1 cellular context compared by ENCODE assay signal in genomic region chr19:57099199-57099661, GRCh38.
TF ChIP-seq lines count a peak whose summit lies in the region.

No MANE protein-coding gene starts in this region.

TF ChIP-seq in HepG2, 621 proteins besides CTCF, POLR2A, EP300 and RAD21 (continued from another document and continues in another):
- TF ChIP-seq, protein P1, sequence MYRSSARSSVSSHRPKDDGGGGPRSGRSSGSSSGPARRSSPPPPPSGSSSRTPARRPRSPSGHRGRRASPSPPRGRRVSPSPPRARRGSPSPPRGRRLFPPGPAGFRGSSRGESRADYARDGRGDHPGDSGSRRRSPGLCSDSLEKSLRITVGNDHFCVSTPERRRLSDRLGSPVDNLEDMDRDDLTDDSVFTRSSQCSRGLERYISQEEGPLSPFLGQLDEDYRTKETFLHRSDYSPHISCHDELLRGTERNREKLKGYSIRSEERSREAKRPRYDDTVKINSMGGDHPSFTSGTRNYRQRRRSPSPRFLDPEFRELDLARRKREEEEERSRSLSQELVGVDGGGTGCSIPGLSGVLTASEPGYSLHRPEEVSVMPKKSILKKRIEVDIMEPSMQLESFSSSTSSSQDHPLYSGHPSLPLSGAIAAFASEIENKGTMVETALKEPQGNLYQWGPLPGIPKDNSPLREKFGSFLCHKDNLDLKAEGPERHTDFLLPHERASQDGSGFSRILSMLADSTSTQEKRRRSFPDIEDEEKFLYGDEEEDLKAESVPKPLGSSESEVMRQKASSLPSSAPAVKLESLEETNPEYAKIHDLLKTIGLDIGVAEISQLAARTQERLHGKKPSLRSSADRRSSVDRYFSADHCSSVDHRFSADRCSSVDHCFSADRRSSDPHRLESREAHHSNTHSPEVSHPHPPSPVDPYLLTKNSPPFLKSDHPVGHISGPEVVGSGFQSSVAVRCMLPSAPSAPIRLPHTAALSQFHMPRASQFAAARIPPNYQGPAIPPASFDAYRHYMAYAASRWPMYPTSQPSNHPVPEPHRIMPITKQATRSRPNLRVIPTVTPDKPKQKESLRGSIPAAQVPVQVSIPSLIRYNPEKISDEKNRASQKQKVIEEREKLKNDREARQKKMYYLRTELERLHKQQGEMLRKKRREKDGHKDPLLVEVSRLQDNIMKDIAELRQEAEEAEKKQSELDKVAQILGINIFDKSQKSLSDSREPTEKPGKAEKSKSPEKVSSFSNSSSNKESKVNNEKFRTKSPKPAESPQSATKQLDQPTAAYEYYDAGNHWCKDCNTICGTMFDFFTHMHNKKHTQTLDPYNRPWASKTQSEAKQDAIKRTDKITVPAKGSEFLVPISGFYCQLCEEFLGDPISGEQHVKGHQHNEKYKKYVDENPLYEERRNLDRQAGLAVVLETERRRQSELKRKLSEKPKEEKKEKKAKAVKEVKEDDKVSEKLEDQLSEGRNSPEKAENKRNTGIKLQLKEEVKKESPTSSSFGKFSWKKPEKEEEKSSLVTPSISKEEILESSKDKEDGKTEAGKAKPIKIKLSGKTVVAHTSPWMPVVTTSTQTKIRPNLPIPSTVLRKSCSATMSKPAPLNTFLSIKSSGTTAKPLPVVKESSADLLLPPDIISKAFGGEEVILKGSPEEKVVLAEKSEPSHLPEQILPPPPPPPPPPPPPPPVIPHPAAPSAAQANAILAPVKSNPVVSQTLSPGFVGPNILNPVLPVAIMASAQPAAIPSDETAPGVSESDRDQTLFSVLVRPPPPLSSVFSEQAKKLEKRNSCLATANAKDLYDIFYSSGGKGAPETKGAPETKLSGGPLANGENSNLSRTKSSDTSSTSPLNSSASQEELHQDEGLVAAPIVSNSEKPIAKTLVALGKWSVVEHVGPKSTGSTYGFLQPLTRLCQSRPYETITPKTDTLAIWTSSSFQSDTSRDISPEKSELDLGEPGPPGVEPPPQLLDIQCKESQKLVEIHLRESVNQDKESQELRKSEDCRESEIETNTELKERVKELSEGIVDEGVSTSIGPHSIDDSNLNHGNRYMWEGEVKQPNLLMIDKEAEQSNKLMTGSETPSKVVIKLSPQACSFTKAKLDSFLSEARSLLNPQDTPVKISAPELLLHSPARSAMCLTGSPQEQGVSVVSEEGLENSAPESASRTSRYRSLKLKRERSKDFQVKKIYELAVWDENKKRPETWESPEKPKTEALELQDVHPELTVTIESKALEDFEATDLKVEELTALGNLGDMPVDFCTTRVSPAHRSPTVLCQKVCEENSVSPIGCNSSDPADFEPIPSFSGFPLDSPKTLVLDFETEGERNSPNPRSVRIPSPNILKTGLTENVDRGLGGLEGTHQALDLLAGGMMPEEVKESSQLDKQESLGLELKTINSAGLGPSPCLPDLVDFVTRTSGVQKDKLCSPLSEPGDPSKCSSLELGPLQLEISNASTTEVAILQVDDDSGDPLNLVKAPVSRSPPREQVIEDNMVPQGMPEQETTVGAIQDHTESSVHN (CRISPR knock-in tag; IDR thresholded peaks at IDR 0.05) = no peak
- TF ChIP-seq, protein P2, sequence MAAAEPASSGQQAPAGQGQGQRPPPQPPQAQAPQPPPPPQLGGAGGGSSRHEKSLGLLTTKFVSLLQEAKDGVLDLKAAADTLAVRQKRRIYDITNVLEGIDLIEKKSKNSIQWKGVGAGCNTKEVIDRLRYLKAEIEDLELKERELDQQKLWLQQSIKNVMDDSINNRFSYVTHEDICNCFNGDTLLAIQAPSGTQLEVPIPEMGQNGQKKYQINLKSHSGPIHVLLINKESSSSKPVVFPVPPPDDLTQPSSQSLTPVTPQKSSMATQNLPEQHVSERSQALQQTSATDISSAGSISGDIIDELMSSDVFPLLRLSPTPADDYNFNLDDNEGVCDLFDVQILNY (CRISPR knock-in tag; conservative IDR thresholded peaks at IDR 0.05) = no peak
- TF ChIP-seq, protein P3, sequence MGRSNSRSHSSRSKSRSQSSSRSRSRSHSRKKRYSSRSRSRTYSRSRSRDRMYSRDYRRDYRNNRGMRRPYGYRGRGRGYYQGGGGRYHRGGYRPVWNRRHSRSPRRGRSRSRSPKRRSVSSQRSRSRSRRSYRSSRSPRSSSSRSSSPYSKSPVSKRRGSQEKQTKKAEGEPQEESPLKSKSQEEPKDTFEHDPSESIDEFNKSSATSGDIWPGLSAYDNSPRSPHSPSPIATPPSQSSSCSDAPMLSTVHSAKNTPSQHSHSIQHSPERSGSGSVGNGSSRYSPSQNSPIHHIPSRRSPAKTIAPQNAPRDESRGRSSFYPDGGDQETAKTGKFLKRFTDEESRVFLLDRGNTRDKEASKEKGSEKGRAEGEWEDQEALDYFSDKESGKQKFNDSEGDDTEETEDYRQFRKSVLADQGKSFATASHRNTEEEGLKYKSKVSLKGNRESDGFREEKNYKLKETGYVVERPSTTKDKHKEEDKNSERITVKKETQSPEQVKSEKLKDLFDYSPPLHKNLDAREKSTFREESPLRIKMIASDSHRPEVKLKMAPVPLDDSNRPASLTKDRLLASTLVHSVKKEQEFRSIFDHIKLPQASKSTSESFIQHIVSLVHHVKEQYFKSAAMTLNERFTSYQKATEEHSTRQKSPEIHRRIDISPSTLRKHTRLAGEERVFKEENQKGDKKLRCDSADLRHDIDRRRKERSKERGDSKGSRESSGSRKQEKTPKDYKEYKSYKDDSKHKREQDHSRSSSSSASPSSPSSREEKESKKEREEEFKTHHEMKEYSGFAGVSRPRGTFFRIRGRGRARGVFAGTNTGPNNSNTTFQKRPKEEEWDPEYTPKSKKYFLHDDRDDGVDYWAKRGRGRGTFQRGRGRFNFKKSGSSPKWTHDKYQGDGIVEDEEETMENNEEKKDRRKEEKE (IDR thresholded peaks at IDR 0.05) = no peak
- TF ChIP-seq MAX (IDR thresholded peaks at IDR 0.05) (peak; percentile 67; the same call in 1 of the 2 replicates), ZNF839 (CRISPR knock-in tag; IDR thresholded peaks at IDR 0.05; ENCODE audit: borderline replicate concordance) (no peak; the same call in 1 of the 2 replicates), TRIM24 (CRISPR knock-in tag; IDR thresholded peaks at IDR 0.05) (no peak), ISL2 (CRISPR knock-in tag; IDR thresholded peaks at IDR 0.05) (no peak), HDAC6 (IDR thresholded peaks at IDR 0.05; ENCODE audit: low read depth, low read length) (no peak), ZNF83 (CRISPR knock-in tag; IDR thresholded peaks at IDR 0.05; ENCODE audit: borderline replicate concordance) (0 out of 2 replicates have a peak, but pooled peaks have one; percentile 43), ZFP91 (CRISPR knock-in tag; IDR thresholded peaks at IDR 0.05; ENCODE audit: borderline replicate concordance) (peak; percentile 86), IRX3 (CRISPR knock-in tag; IDR thresholded peaks at IDR 0.05; ENCODE audit: borderline replicate concordance, low read depth) (no peak), ZNF317 (CRISPR knock-in tag; IDR thresholded peaks at IDR 0.05) (no peak), ZNF343 (CRISPR knock-in tag; IDR thresholded peaks at IDR 0.05) (no peak), ZNF350 (CRISPR knock-in tag; IDR thresholded peaks at IDR 0.05; ENCODE audit: borderline replicate concordance, low read depth) (peak; percentile 50; the same call in 1 of the 2 replicates), ZNF589 (CRISPR knock-in tag; conservative IDR thresholded peaks at IDR 0.05) (peak; percentile 57; the same call in 1 of the 2 replicates), RBFOX2 (IDR thresholded peaks at IDR 0.05; ENCODE audit: low read depth, low read length) (no peak), RBAK (CRISPR knock-in tag; IDR thresholded peaks at IDR 0.05) (no peak; the same call in 1 of the 2 replicates), ZNF333 (CRISPR knock-in tag; IDR thresholded peaks at IDR 0.05; ENCODE audit: borderline replicate concordance) (no peak), KLF13 (CRISPR knock-in tag; IDR thresholded peaks at IDR 0.05) (no peak), SRF (IDR thresholded peaks at IDR 0.05; ENCODE audit: low read depth, low read length) (no peak), KAT8 (CRISPR knock-in tag; IDR thresholded peaks at IDR 0.05) (peak; percentile 52; the same call in 1 of the 2 replicates), SMARCC2 (IDR thresholded peaks at IDR 0.05) (no peak), TAF1 (CRISPR knock-in tag; IDR thresholded peaks at IDR 0.05) (no peak), ZNF780A (CRISPR knock-in tag; IDR thresholded peaks at IDR 0.05) (no peak), MXI1 (IDR thresholded peaks at IDR 0.05; ENCODE audit: borderline replicate concordance, low read depth, low read length) (0 out of 3 replicates have a peak, but pooled peaks have one; percentile 43), ZNF644 (CRISPR knock-in tag; IDR thresholded peaks at IDR 0.05; ENCODE audit: low read depth) (no peak), PATZ1 (CRISPR knock-in tag; IDR thresholded peaks at IDR 0.05) (peak; percentile 25; the same call in 1 of the 2 replicates), ZNF790 (CRISPR knock-in tag; IDR thresholded peaks at IDR 0.05; ENCODE audit: borderline replicate concordance) (no peak), HCFC1 (IDR thresholded peaks at IDR 0.05; ENCODE audit: low read depth, low read length) (no peak), DMAP1 (CRISPR knock-in tag; IDR thresholded peaks at IDR 0.05) (0 out of 2 replicates have a peak, but pooled peaks have one; percentile 26), ZNF674 (CRISPR knock-in tag; IDR thresholded peaks at IDR 0.05; ENCODE audit: low read depth) (no peak), NCOA2 (CRISPR knock-in tag; IDR thresholded peaks at IDR 0.05) (no peak), KDM4B (CRISPR knock-in tag; IDR thresholded peaks at IDR 0.05) (no peak), NFKBIZ (CRISPR knock-in tag; IDR thresholded peaks at IDR 0.05) (no peak), RFX5 (IDR thresholded peaks at IDR 0.05; ENCODE audit: low read depth, low read length) (no peak), SP2 (CRISPR knock-in tag; IDR thresholded peaks at IDR 0.05) (no peak), SMYD3 (CRISPR knock-in tag; IDR thresholded peaks at IDR 0.05) (no peak), ZNF570 (CRISPR knock-in tag; IDR thresholded peaks at IDR 0.05; ENCODE audit: borderline replicate concordance) (no peak)
- TF ChIP-seq, protein P4, sequence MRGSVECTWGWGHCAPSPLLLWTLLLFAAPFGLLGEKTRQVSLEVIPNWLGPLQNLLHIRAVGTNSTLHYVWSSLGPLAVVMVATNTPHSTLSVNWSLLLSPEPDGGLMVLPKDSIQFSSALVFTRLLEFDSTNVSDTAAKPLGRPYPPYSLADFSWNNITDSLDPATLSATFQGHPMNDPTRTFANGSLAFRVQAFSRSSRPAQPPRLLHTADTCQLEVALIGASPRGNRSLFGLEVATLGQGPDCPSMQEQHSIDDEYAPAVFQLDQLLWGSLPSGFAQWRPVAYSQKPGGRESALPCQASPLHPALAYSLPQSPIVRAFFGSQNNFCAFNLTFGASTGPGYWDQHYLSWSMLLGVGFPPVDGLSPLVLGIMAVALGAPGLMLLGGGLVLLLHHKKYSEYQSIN (CRISPR knock-in tag; IDR thresholded peaks at IDR 0.05; ENCODE audit: borderline replicate concordance) = no peak
- TF ChIP-seq, protein P5, sequence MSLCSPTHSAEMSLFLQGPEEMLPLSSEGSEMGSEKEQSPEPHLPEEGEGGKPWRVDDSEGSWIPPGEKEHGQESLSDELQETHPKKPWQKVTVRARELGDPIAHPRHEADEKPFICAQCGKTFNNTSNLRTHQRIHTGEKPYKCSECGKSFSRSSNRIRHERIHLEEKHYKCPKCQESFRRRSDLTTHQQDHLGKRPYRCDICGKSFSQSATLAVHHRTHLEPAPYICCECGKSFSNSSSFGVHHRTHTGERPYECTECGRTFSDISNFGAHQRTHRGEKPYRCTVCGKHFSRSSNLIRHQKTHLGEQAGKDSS (CRISPR knock-in tag; IDR thresholded peaks at IDR 0.05; ENCODE audit: borderline replicate concordance, low read depth) = peak; percentile 49; the same call in 1 of the 2 replicates
- TF ChIP-seq, protein P6, sequence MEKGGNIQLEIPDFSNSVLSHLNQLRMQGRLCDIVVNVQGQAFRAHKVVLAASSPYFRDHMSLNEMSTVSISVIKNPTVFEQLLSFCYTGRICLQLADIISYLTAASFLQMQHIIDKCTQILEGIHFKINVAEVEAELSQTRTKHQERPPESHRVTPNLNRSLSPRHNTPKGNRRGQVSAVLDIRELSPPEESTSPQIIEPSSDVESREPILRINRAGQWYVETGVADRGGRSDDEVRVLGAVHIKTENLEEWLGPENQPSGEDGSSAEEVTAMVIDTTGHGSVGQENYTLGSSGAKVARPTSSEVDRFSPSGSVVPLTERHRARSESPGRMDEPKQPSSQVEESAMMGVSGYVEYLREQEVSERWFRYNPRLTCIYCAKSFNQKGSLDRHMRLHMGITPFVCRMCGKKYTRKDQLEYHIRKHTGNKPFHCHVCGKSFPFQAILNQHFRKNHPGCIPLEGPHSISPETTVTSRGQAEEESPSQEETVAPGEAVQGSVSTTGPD (CRISPR knock-in tag; IDR thresholded peaks at IDR 0.05) = no peak
- TF ChIP-seq, protein P7, sequence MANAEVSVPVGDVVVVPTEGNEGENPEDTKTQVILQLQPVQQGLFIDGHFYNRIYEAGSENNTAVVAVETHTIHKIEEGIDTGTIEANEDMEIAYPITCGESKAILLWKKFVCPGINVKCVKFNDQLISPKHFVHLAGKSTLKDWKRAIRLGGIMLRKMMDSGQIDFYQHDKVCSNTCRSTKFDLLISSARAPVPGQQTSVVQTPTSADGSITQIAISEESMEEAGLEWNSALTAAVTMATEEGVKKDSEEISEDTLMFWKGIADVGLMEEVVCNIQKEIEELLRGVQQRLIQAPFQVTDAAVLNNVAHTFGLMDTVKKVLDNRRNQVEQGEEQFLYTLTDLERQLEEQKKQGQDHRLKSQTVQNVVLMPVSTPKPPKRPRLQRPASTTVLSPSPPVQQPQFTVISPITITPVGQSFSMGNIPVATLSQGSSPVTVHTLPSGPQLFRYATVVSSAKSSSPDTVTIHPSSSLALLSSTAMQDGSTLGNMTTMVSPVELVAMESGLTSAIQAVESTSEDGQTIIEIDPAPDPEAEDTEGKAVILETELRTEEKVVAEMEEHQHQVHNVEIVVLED (CRISPR knock-in tag; IDR thresholded peaks at IDR 0.05; ENCODE audit: borderline replicate concordance) = no peak
